In genomic region chr1:151720974-151721787, GRCh38 we compare ENCODE assay signal across 8 cellular contexts. TPM values are rescaled to one million over a fixed set of nuclear protein-coding genes. Genes with fewer than 3 reads are reported as not detected.
A peak's percentile ranks its signal among the peaks of the same experiment; 100 is the strongest.
DNase-seq lines count a peak whose midpoint lies in the region; ATAC-seq and TF ChIP-seq lines count a peak whose summit lies in the region.

Gene RIIAD1 (plus strand): TSS chr1:151721522. CDS start chr1:151721537, 15 bp downstream.

- H2BK120ac ChIP-seq in H9 (ENCODE audit: low read depth, low read length, poor library complexity, severe bottlenecking): no peak within 1 kb of the TSS

- no CpG with 5 or more reads among the region's 44 CpGs for WGBS in H9 (ENCODE audit: extremely low coverage, insufficient read length, low lambda C conversion rate)

- H3K9me3 Mint-ChIP-seq in Caco-2 (ENCODE audit: unreplicated experiment): no peaks in the 10 kb centered on the region
- H3K9me3 Mint-ChIP-seq in H9: no peaks in the 10 kb centered on the region
- H3K9me3 Mint-ChIP-seq in immature natural killer cell: peaks cover 0 to 2% (median 0%) of the 10 kb centered on the region in 6 donors

- H3K4me2 ChIP-seq in H9 (ENCODE audit: insufficient read depth, insufficient read length, low read length): peak within 1 kb of the TSS; percentile 55

- peaks cover 31% of the 10 kb centered on the region for H3K4me1 Mint-ChIP-seq in Caco-2 (ENCODE audit: low read depth, unreplicated experiment)
- peaks cover 45 to 56% of the 10 kb centered on the region in 2 experiments for H3K4me1 Mint-ChIP-seq in H9
- peaks cover 27 to 45% of the 10 kb centered on the region in 2 donors for H3K4me1 Mint-ChIP-seq in immature natural killer cell

- no peak within 1 kb of the TSS for H3K4ac ChIP-seq in H9 (ENCODE audit: low read depth, low read length)

- H3K4me3 ChIP-seq in Caco-2 (ENCODE audit: low read depth, low read length) (peak within 1 kb of the TSS; percentile 31), RWPE2 (ENCODE audit: severe bottlenecking) (peak within 1 kb of the TSS; percentile 34), astrocyte of the spinal cord (ENCODE audit: low read depth, low read length) (peak within 1 kb of the TSS; percentile 33)

- no peak within 1 kb of the TSS for H3T11ph ChIP-seq in H9 (ENCODE audit: low read length)

- no peak within 1 kb of the TSS for H4K8ac ChIP-seq in H9 (replicated peaks; ENCODE audit: insufficient read length, low read depth, low read length)

- BruUV-seq in Caco-2 (replicated peaks; lab: Mats Ljungman, UMichigan): no TSS peak

- H3K9me3 ChIP-seq in Caco-2: no peaks in the 10 kb centered on the region
- H3K9me3 ChIP-seq in H9 (ENCODE audit: control insufficient read depth, low read depth, low read length): no peaks in the 10 kb centered on the region
- H3K9me3 ChIP-seq in RWPE2 (ENCODE audit: severe bottlenecking): no peaks in the 10 kb centered on the region

- DNase-seq in Caco-2 (no peak), H9 (peak; percentile 82), RWPE2 (ENCODE audit: low spot score) (no peak), astrocyte of the spinal cord (ENCODE audit: low read depth, low spot score) (no peak), immature natural killer cell (peak; percentile 24 to 43 (median 40)), NCI-H226 (no peak)
- peak; percentile 47 for DNase-seq in stimulated activated CD4-positive, alpha-beta T cell treated with anti-CD3 and anti-CD28 coated beads, Interleukin-15, amount 100 ng/mL, for 24 hours

- H3K56ac ChIP-seq in H9 (ENCODE audit: insufficient read length, low read depth, low read length): no peak within 1 kb of the TSS

- intact Hi-C loops in Caco-2 (cut with micrococcal nuclease; ENCODE audit: unreplicated experiment): no loop called here

- no peak within 1 kb of the TSS for H2BK5ac ChIP-seq in H9 (ENCODE audit: insufficient read length, low read length)

- H3K18ac ChIP-seq in H9 (ENCODE audit: insufficient read length, low read depth, low read length): no peak within 1 kb of the TSS

- no peak within 1 kb of the TSS for H2BK20ac ChIP-seq in H9 (ENCODE audit: low read depth, low read length, poor library complexity, severe bottlenecking)

- no peak within 1 kb of the TSS for H2AK5ac ChIP-seq in H9 (ENCODE audit: insufficient read length, low read length)

- H3K27me3 ChIP-seq in Caco-2 (replicated peaks; ENCODE audit: control insufficient read depth, insufficient read depth, low read length) (no peaks in the 10 kb centered on the region), H9 (ENCODE audit: insufficient read depth, low read length) (peaks cover 24% of the 10 kb centered on the region; the same call in 1 of the 2 replicates), RWPE2 (ENCODE audit: insufficient read depth, poor library complexity, severe bottlenecking) (peaks cover 7% of the 10 kb centered on the region)

- peaks cover 35% of the 10 kb centered on the region for H3K4me1 ChIP-seq in Caco-2
- H3K4me1 ChIP-seq in H9 (ENCODE audit: insufficient read depth, low read length): 0 out of 2 replicates have a peak, but pooled peaks cover 2% of the 10 kb centered on the region
- H3K4me1 ChIP-seq in RWPE2 (ENCODE audit: insufficient read depth, poor library complexity, severe bottlenecking): no peaks in the 10 kb centered on the region

- no peak within 1 kb of the TSS for H2BK12ac ChIP-seq in H9 (ENCODE audit: insufficient read length, low read depth, low read length)

- peak; percentile 75 for ATAC-seq in RWPE2 (ENCODE audit: low read depth)
- ATAC-seq in GM18520 (IDR thresholded peaks at IDR 0.05; ENCODE audit: unreplicated experiment): no peak

- TF ChIP-seq CTCF in Caco-2 (IDR thresholded peaks at IDR 0.05; ENCODE audit: insufficient read depth in 1 of 2, low read depth in 1 of 2, low read length in 1 of 2, severe bottlenecking in 1 of 2, unreplicated experiment in 1 of 2) (no peak), H9 (conservative IDR thresholded peaks at IDR 0.05) (no peak), RWPE2 (IDR thresholded peaks at IDR 0.05; ENCODE audit: poor library complexity, severe bottlenecking) (peak; percentile 46), astrocyte of the spinal cord (IDR thresholded peaks at IDR 0.05; ENCODE audit: low read depth, low read length) (no peak)

- no peaks in the 10 kb centered on the region for H3K79me1 ChIP-seq in H9 (ENCODE audit: insufficient read depth, low read depth, low read length, poor library complexity, severe bottlenecking)

- H3K27me3 Mint-ChIP-seq in Caco-2 (ENCODE audit: insufficient read depth, unreplicated experiment): peaks cover 3% of the 10 kb centered on the region
- peaks cover 77% of the 10 kb centered on the region for H3K27me3 Mint-ChIP-seq in H9 (ENCODE audit: low read depth)
- peaks cover 14 to 29% (median 15%) of the 10 kb centered on the region in 3 donors for H3K27me3 Mint-ChIP-seq in immature natural killer cell (ENCODE audit: low read depth in 3 of 3)

- H3K27ac ChIP-seq in H9 (ENCODE audit: insufficient read length, low read depth, low read length) (no peak within 1 kb of the TSS), RWPE2 (ENCODE audit: poor library complexity, severe bottlenecking) (no peak within 1 kb of the TSS)

- H3K9ac ChIP-seq in H9 (ENCODE audit: extremely low read depth, insufficient read length, low read length): no peak within 1 kb of the TSS

- H3K36me3 Mint-ChIP-seq in Caco-2 (ENCODE audit: insufficient read depth, unreplicated experiment) (no peaks in the 10 kb centered on the region), H9 (ENCODE audit: insufficient read depth in 1 of 3, low read depth in 3 of 3) (no peaks in the 10 kb centered on the region), immature natural killer cell (no peaks in the 10 kb centered on the region)

- POLR2A ChIA-PET in Caco-2 (lab: Charles Lee): no interaction called here

- H3K79me2 ChIP-seq in H9 (ENCODE audit: insufficient read depth, low read length): no peaks in the 10 kb centered on the region

- H4K91ac ChIP-seq in H9 (ENCODE audit: insufficient read length, low read depth, low read length): no peak within 1 kb of the TSS

- H3K36me3 ChIP-seq in Caco-2 (ENCODE audit: control insufficient read depth, insufficient read depth, low read length) (no peaks in the 10 kb centered on the region), RWPE2 (ENCODE audit: low read depth) (no peaks in the 10 kb centered on the region)

- in situ Hi-C loops in astrocyte of the spinal cord (cut with HindIII; ENCODE audit: low sequenced_read_pairs): no loop called here

- no peaks in the 10 kb centered on the region for H4K20me1 ChIP-seq in H9 (ENCODE audit: control insufficient read depth, insufficient read depth, insufficient read length)

- no peak within 1 kb of the TSS for H2BK15ac ChIP-seq in H9 (ENCODE audit: low read depth, low read length)

- H3K4me3 Mint-ChIP-seq in Caco-2 (ENCODE audit: unreplicated experiment) (peak within 1 kb of the TSS; percentile 68), H9 (peak within 1 kb of the TSS; percentile 75 to 82), immature natural killer cell (peak within 1 kb of the TSS; percentile 73 to 88 (median 84))

- peaks cover 18% of the 10 kb centered on the region for H3K23me2 ChIP-seq in H9 (ENCODE audit: insufficient read length, low read depth, low read length, poor library complexity, severe bottlenecking)

- H4K5ac ChIP-seq in H9 (ENCODE audit: insufficient read length, low read depth, low read length): no peak within 1 kb of the TSS

- CTCF ChIA-PET in Caco-2 (lab: Charles Lee): interaction anchor here (1.2 kb wide), 2 partner anchors 14 to 116 kb away, joined by 3 to 4 read pairs; no protein-coding TSS in a partner anchor

- H3K14ac ChIP-seq in H9 (ENCODE audit: insufficient read depth, low read length): no peak within 1 kb of the TSS

- peak within 1 kb of the TSS; percentile 72 for H2AFZ ChIP-seq in H9 (ENCODE audit: low read length)

- no peak within 1 kb of the TSS for H3K23ac ChIP-seq in H9 (ENCODE audit: insufficient read length, low read depth, low read length)

- H3K27ac Mint-ChIP-seq in Caco-2 (ENCODE audit: unreplicated experiment) (no peak within 1 kb of the TSS), H9 (no peak within 1 kb of the TSS), immature natural killer cell (peak within 1 kb of the TSS; percentile 23 to 87 (median 74))

RNA-seq across cellular contexts. Expression of gene RIIAD1, which starts in this region (rescaled TPM):
- total RNA-seq in Caco-2 (2022) (0.88 and 1.0 TPM in 2 replicates), H9 (2021) (1.4 TPM in 1 of 2 replicates, not detected in the other)
- not detected for polyA plus RNA-seq in immature natural killer cell

Comparison
In these comparisons a context has a peak if more than half of its experiments do, and no peak if none do; other contexts are left out.
1. Peak in DNase-seq in immature natural killer cell; RNA of the gene not detected or under 1 TPM.
2. DNase-seq: peak in H9 (single experiment) and stimulated activated CD4-positive, alpha-beta T cell treated with anti-CD3 and anti-CD28 coated beads, Interleukin-15, amount 100 ng/mL, for 24 hours (single experiment); none in Caco-2 (0 of 2), RWPE2 (single experiment), astrocyte of the spinal cord (single experiment) and NCI-H226 (single experiment).
3. H3K27ac Mint-ChIP-seq: peak in immature natural killer cell (6 of 6); none in Caco-2 (single experiment) and H9 (0 of 3).
4. Peak in every context shown above with its lines, with median percentiles within 50 percentile points of each other: H3K4me3 ChIP-seq and H3K4me3 Mint-ChIP-seq.